In the genomic region with DNA sequence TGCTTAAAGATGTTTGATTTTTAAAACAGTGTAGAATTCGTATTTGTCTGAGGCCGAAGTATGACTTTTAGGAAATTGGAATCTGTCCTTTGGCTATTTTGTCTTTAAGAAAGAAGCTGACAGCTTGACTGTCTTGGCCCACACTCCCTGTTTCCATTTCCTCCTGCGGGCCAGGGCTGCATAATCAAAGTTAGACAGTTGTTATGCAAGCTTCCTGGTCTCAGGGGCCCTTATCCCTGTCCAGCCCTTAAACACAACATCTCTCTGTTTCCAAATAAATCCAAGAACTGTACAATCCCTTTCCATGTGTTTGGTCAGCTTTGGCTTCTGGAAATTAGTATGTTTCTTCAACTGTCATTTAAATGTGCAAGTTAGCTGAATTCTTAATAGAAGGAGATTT, we compare ENCODE assay signal across 13 cellular contexts. TPM values are rescaled to one million over a fixed set of nuclear protein-coding genes. Genes with fewer than 3 reads are reported as not detected.
DNase-seq lines count a peak whose midpoint lies in the region; ATAC-seq and TF ChIP-seq lines count a peak whose summit lies in the region.
"Had no signal": no experiment of that assay in that cellular context is flagged by ENCODE, and none has a peak within 500 bp of the region (broad histone marks: within the 10 kb centered on the region; RNA-seq: fewer than 3 reads in every experiment).

No MANE protein-coding gene starts in this region.

- peaks cover 4 to 36% of the 10 kb centered on the region in 2 donors for H3K4me1 ChIP-seq in ascending aorta
- no peaks in the 10 kb centered on the region for H3K4me1 ChIP-seq in endodermal cell (ENCODE audit: control insufficient read depth, insufficient read depth, low read length)
- H3K4me1 ChIP-seq: Caco-2 had no signal

- no peaks in the 10 kb centered on the region for H3K36me3 ChIP-seq in ascending aorta
- no peaks in the 10 kb centered on the region for H3K36me3 ChIP-seq in endodermal cell (ENCODE audit: control insufficient read depth, insufficient read depth, low read length)

- no peaks in the 10 kb centered on the region for H3K27me3 ChIP-seq in ascending aorta
- no peaks in the 10 kb centered on the region for H3K27me3 ChIP-seq in endodermal cell (ENCODE audit: control insufficient read depth, insufficient read depth, low read length, poor library complexity, severe bottlenecking)

- no peaks in the 10 kb centered on the region for H3K27me3 Mint-ChIP-seq in endodermal cell (ENCODE audit: insufficient read depth)
- H3K27me3 Mint-ChIP-seq: activated CD8-positive, alpha-beta T cell treated with anti-CD3 and anti-CD28 coated beads for 36 hours had no signal

- H3K27ac Mint-ChIP-seq in endodermal cell = no peak overlapping the region
- H3K27ac Mint-ChIP-seq: activated CD8-positive, alpha-beta T cell treated with anti-CD3 and anti-CD28 coated beads for 36 hours; H9 had no signal

- peak overlapping the region; percentile 26 to 29 for H3K27ac ChIP-seq in ascending aorta
- H3K27ac ChIP-seq in endodermal cell (ENCODE audit: low read depth, low read length) = no peak overlapping the region
- H3K27ac ChIP-seq: RWPE1 had no signal

- H3K4me3 Mint-ChIP-seq in endodermal cell = no peak overlapping the region
- H3K4me3 Mint-ChIP-seq: activated CD8-positive, alpha-beta T cell treated with anti-CD3 and anti-CD28 coated beads for 36 hours; H9 had no signal

- peak; percentile 33 for DNase-seq in EH (ENCODE audit: low read depth)
- peak in 1 of 2 donors; percentile 83 for DNase-seq in ascending aorta (ENCODE audit: low spot score in 2 of 2)
- peak; percentile 72 for DNase-seq in left ventricle myocardium superior
- peak; percentile 65 for DNase-seq in pons (ENCODE audit: low spot score)
- no peak for DNase-seq in islet precursor cell
- no peak for DNase-seq in ecto neural progenitor cell (ENCODE audit: low spot score)
- no peak for DNase-seq in endodermal cell
- DNase-seq in GM13976 (ENCODE audit: low spot score) = no peak
- DNase-seq: activated CD8-positive, alpha-beta T cell treated with anti-CD3 and anti-CD28 coated beads for 36 hours; Caco-2; H9; NCI-H146 had no signal

- no peaks in the 10 kb centered on the region for H3K36me3 Mint-ChIP-seq in endodermal cell (ENCODE audit: low read depth)

- intact Hi-C loops in ascending aorta (cut with DNase I) (loop anchor here (5.0 kb wide), 1 partner anchor 42 kb away; no protein-coding TSS in a partner anchor), left ventricle myocardium superior (cut with micrococcal nuclease) (loop anchor here (10.0 kb wide), 1 partner anchor 56 kb away; the partner anchor contains the start of gene ECM2)

- TF ChIP-seq CTCF in ascending aorta (IDR thresholded peaks at IDR 0.05) = no peak
- TF ChIP-seq CTCF in endodermal cell (conservative IDR thresholded peaks at IDR 0.05) = no peak
- no peak for TF ChIP-seq CTCF in GM13976 (IDR thresholded peaks at IDR 0.05; ENCODE audit: borderline replicate concordance, control extremely low read depth, extremely low read depth, insufficient read depth, missing control alignments)

- H3K9me3 ChIP-seq in ascending aorta = peaks cover 0 to 8% of the 10 kb centered on the region in 2 donors
- peaks cover 5% of the 10 kb centered on the region for H3K9me3 ChIP-seq in endodermal cell (ENCODE audit: control insufficient read depth, low read length)
- H3K9me3 ChIP-seq: Caco-2 had no signal

- ATAC-seq in left ventricle myocardium superior = peak; percentile 99
- ATAC-seq: activated CD8-positive, alpha-beta T cell treated with anti-CD3 and anti-CD28 coated beads for 36 hours had no signal

- WGBS in endodermal cell (ENCODE audit: insufficient coverage in 1 of 2, insufficient read length in 1 of 2), 2 experiments = 89 to 100% methylated on average over 1 to 3 of the region's 3 CpGs

- peaks cover 2% of the 10 kb centered on the region for H3K4me1 Mint-ChIP-seq in endodermal cell

- no peak overlapping the region for H3K9ac ChIP-seq in endodermal cell (ENCODE audit: extremely low read depth, low read length, poor library complexity, severe bottlenecking)

- H3K9me3 Mint-ChIP-seq in endodermal cell = peaks cover 8% of the 10 kb centered on the region

- in situ Hi-C loops in GM13976 (cut with MboI; ENCODE audit: low sequenced_read_pairs, unreplicated experiment) = no loop called here

- H3K4me3 ChIP-seq in ascending aorta (no peak overlapping the region), endodermal cell (ENCODE audit: low read length) (no peak overlapping the region)

RNA-seq across cellular contexts. Expression of gene ECM2, which starts 54.6 kb away (rescaled TPM):
- total RNA-seq in ascending aorta (20.1 TPM), left ventricle myocardium superior (5.3 TPM), endodermal cell (1 to 10 TPM; 1.8 to 3.2 TPM)
- 0.25 TPM for polyA plus RNA-seq in endodermal cell (2013, experiment 1 of 2)
- 0.17 TPM for polyA plus RNA-seq in endodermal cell (2013, experiment 2 of 2)
- total RNA-seq: activated CD8-positive, alpha-beta T cell treated with anti-CD3 and anti-CD28 coated beads for 36 hours; Caco-2; H9 had no signal

Comparison
In these comparisons a context has a peak if more than half of its experiments do, and no peak if none do; other contexts are left out.
1. DNase-seq: peak in EH (single experiment), left ventricle myocardium superior (single experiment) and pons (single experiment); none in islet precursor cell (single experiment), ecto neural progenitor cell (single experiment), endodermal cell (single experiment) and GM13976 (single experiment).